In genomic region chr19:16342002-16342715, GRCh38 we compare ENCODE assay signal across 8 cellular contexts. TPM values are rescaled to one million over a fixed set of nuclear protein-coding genes. Genes with fewer than 3 reads are reported as not detected.
DNase-seq lines count a peak whose midpoint lies in the region; ATAC-seq and TF ChIP-seq lines count a peak whose summit lies in the region.

No MANE protein-coding gene starts in this region.

- TF ChIP-seq POLR2A in NB4 (IDR thresholded peaks at IDR 0.05; ENCODE audit: extremely low read depth, insufficient read length), result no peak

- H3K9me3 Mint-ChIP-seq in naive thymus-derived CD8-positive, alpha-beta T cell, result no peaks in the 10 kb centered on the region

- H3K4me3 ChIP-seq in NB4 (ENCODE audit: low read depth, low read length) (no peak overlapping the region), astrocyte of the spinal cord (ENCODE audit: low read depth, low read length) (no peak overlapping the region), MM.1S (ENCODE audit: low read length) (no peak overlapping the region)

- TF ChIP-seq CTCF in NB4 (IDR thresholded peaks at IDR 0.05; ENCODE audit: low read depth, low read length) (no peak), astrocyte of the spinal cord (IDR thresholded peaks at IDR 0.05; ENCODE audit: low read depth, low read length) (no peak), MM.1S (IDR thresholded peaks at IDR 0.05; ENCODE audit: low read length) (no peak)

- H4K20me1 ChIP-seq in MM.1S (ENCODE audit: insufficient read depth, low read length), result no peaks in the 10 kb centered on the region

- H3F3A ChIP-seq in MM.1S (ENCODE audit: insufficient read depth, low read length), result no peaks in the 10 kb centered on the region

- peak; percentile 52 for ATAC-seq in GM21447 (IDR thresholded peaks at IDR 0.05; ENCODE audit: unreplicated experiment)
- peak; percentile 61 to 75 for ATAC-seq in naive thymus-derived CD8-positive, alpha-beta T cell

- in situ Hi-C loops in astrocyte of the spinal cord (cut with HindIII; ENCODE audit: low sequenced_read_pairs), result no loop called here

- no peak overlapping the region for H3K4me2 ChIP-seq in MM.1S (ENCODE audit: low read depth, low read length)

- H3K4me1 ChIP-seq in MM.1S (ENCODE audit: low read length), result peaks cover 3% of the 10 kb centered on the region; the same call in 1 of the 2 replicates

- POLR2A ChIA-PET in naive thymus-derived CD8-positive, alpha-beta T cell (lab: Charles Lee), result interaction anchor here (0.7 to 32.2 kb wide), 3 partner anchors 13 to 140 kb away, joined by 4 to 4622 read pairs (median 423); partner anchors contain the start of gene KLF2

- H3K4me3 Mint-ChIP-seq in naive thymus-derived CD8-positive, alpha-beta T cell, result peak overlapping the region; percentile 46 to 87 (median 77)

- H2AFZ ChIP-seq in MM.1S (ENCODE audit: low read length), result no peak overlapping the region

- no peaks in the 10 kb centered on the region for H3K9me3 ChIP-seq in MM.1S (replicated peaks; ENCODE audit: insufficient read depth, low read length)

- no peaks in the 10 kb centered on the region for H3K36me3 ChIP-seq in MM.1S (replicated peaks; ENCODE audit: insufficient read depth, low read length)

- peaks cover 31 to 69% (median 65%) of the 10 kb centered on the region in 4 donors for H3K4me1 Mint-ChIP-seq in naive thymus-derived CD8-positive, alpha-beta T cell

- no peak overlapping the region for H3K27ac ChIP-seq in MM.1S (ENCODE audit: low read length)

- DNase-seq in GM03348 (ENCODE audit: low spot score) (peak; percentile 76), NB4 (ENCODE audit: low read depth) (peak; percentile 57), astrocyte of the spinal cord (ENCODE audit: low read depth, low spot score) (peak; percentile 39), cerebellar nuclear complex (lab: John Stamatoyannopoulos, UW) (no peak), DMS 273 (lab: John Stamatoyannopoulos, UW; ENCODE audit: unreplicated experiment) (no peak), MM.1S (no peak)
- peak in 6 of 10 donors; percentile 39 to 75 (median 49) for DNase-seq in naive thymus-derived CD8-positive, alpha-beta T cell

- no peaks in the 10 kb centered on the region for H3K27me3 ChIP-seq in MM.1S (replicated peaks; ENCODE audit: insufficient read depth, low read length)

- H3K36me3 Mint-ChIP-seq in naive thymus-derived CD8-positive, alpha-beta T cell, result no peaks in the 10 kb centered on the region

- H3K79me2 ChIP-seq in MM.1S (ENCODE audit: low read length), result no peaks in the 10 kb centered on the region

- no peaks in the 10 kb centered on the region for H3K27me3 Mint-ChIP-seq in naive thymus-derived CD8-positive, alpha-beta T cell

- H3K27ac Mint-ChIP-seq in naive thymus-derived CD8-positive, alpha-beta T cell, result peak overlapping the region; percentile 92 to 99 (median 97)

- no peaks in the 10 kb centered on the region for H3K9me2 ChIP-seq in MM.1S (replicated peaks; ENCODE audit: insufficient read depth, low read length)

- H3K9ac ChIP-seq in MM.1S (ENCODE audit: low read length), result no peak overlapping the region

RNA-seq across cellular contexts. Expression of gene KLF2, which starts 17.5 kb away (rescaled TPM):
- total RNA-seq in naive thymus-derived CD8-positive, alpha-beta T cell, result 100 to 1,000 TPM; 386 to 393 TPM
- 100 to 1,000 TPM; 115 to 216 (median 166) TPM for polyA plus RNA-seq in naive thymus-derived CD8-positive, alpha-beta T cell

Comparison
In these comparisons a context has a peak if more than half of its experiments do, and no peak if none do; other contexts are left out.
1. DNase-seq: peak in GM03348 (single experiment), NB4 (single experiment), astrocyte of the spinal cord (single experiment) and naive thymus-derived CD8-positive, alpha-beta T cell (6 of 10); none in cerebellar nuclear complex (0 of 2), DMS 273 (single experiment) and MM.1S (single experiment).